In genomic region chr7:38382627-38383026, GRCh38 we compare ENCODE assay signal across 21 cellular contexts.
DNase-seq lines count a peak whose midpoint lies in the region; ATAC-seq and TF ChIP-seq lines count a peak whose summit lies in the region.
"Had no signal": no experiment of that assay in that cellular context is flagged by ENCODE, and none has a peak within 500 bp of the region (broad histone marks: within the 10 kb centered on the region; RNA-seq: fewer than 3 reads in every experiment).

No MANE protein-coding gene starts in this region.

- 0% methylated on average over 3 of the region's 3 CpGs for WGBS in mammary epithelial cell (ENCODE audit: low coverage, missing lambda C conversion rate)

- peak overlapping the region; percentile 65 for H3K27ac Mint-ChIP-seq in HFFc6
- H3K27ac Mint-ChIP-seq in stimulated activated memory B cell treated with anti-CD40 and anti-IgM and Interleukin-4, amounts not matched to agents 10 μg/mL and 1 μg/mL and 100 μg/mL, for 72 hours: no peak overlapping the region
- H3K27ac Mint-ChIP-seq: activated T-helper 17 cell treated with anti-CD3 and anti-CD28 coated beads, Interleukin-2, amount 50 U/mL, for 72 hours; T-cell had no signal

- H3K27ac ChIP-seq in mammary epithelial cell (ENCODE audit: insufficient read depth, low read depth, low read length): no peak overlapping the region
- H3K27ac ChIP-seq: adrenal gland, C4-2B, coronary artery, neutrophil, right lobe of liver, suprapubic skin had no signal

- no peaks in the 10 kb centered on the region for H3K36me3 ChIP-seq in mammary epithelial cell (ENCODE audit: insufficient read depth, low read length)
- H3K36me3 ChIP-seq: adrenal gland, neutrophil, right lobe of liver, suprapubic skin had no signal

- BruUV-seq in mammary epithelial cell (replicated peaks; lab: Mats Ljungman, UMichigan): no TSS peak

- dilution Hi-C loops in mammary epithelial cell (cut with HindIII; ENCODE audit: low sequenced_read_pairs): no loop called here

- no peaks in the 10 kb centered on the region for H3K4me1 ChIP-seq in mammary epithelial cell (ENCODE audit: insufficient read depth, low read length)
- H3K4me1 ChIP-seq: adrenal gland, right lobe of liver, suprapubic skin had no signal

- H3K27me3 Mint-ChIP-seq in HFFc6 (ENCODE audit: insufficient read depth): peaks cover 4% of the 10 kb centered on the region
- no peaks in the 10 kb centered on the region for H3K27me3 Mint-ChIP-seq in stimulated activated memory B cell treated with anti-CD40 and anti-IgM and Interleukin-4, amounts not matched to agents 10 μg/mL and 1 μg/mL and 100 μg/mL, for 72 hours
- H3K27me3 Mint-ChIP-seq: activated T-helper 17 cell treated with anti-CD3 and anti-CD28 coated beads, Interleukin-2, amount 50 U/mL, for 72 hours; T-cell had no signal

- no peaks in the 10 kb centered on the region for H3K9me3 Mint-ChIP-seq in HFFc6
- no peaks in the 10 kb centered on the region for H3K9me3 Mint-ChIP-seq in stimulated activated memory B cell treated with anti-CD40 and anti-IgM and Interleukin-4, amounts not matched to agents 10 μg/mL and 1 μg/mL and 100 μg/mL, for 72 hours
- H3K9me3 Mint-ChIP-seq: activated T-helper 17 cell treated with anti-CD3 and anti-CD28 coated beads, Interleukin-2, amount 50 U/mL, for 72 hours had no signal

- TF ChIP-seq CTCF in HFFc6 (IDR thresholded peaks at IDR 0.05) (no peak), mammary epithelial cell (conservative IDR thresholded peaks at IDR 0.05 in 1 of 2, IDR thresholded peaks at IDR 0.05 in 1 of 2; ENCODE audit: extremely low read depth in 1 of 2, insufficient read depth in 1 of 2, low read depth in 1 of 2, low read length in 2 of 2) (no peak)

- H3K9ac ChIP-seq in mammary epithelial cell (ENCODE audit: insufficient read depth, low read length): no peak overlapping the region

- H3K4me1 Mint-ChIP-seq in HFFc6 (ENCODE audit: low read depth): peaks cover 24% of the 10 kb centered on the region
- H3K4me1 Mint-ChIP-seq in stimulated activated memory B cell treated with anti-CD40 and anti-IgM and Interleukin-4, amounts not matched to agents 10 μg/mL and 1 μg/mL and 100 μg/mL, for 72 hours: no peaks in the 10 kb centered on the region
- H3K4me1 Mint-ChIP-seq: activated T-helper 17 cell treated with anti-CD3 and anti-CD28 coated beads, Interleukin-2, amount 50 U/mL, for 72 hours had no signal

- in situ Hi-C loops in mammary epithelial cell (cut with MboI; ENCODE audit: low sequenced_read_pairs in 2 of 2): no loop called here

- H3K9me3 ChIP-seq in mammary epithelial cell (replicated peaks; ENCODE audit: insufficient read depth, low read length): no peaks in the 10 kb centered on the region
- H3K9me3 ChIP-seq: neutrophil, right lobe of liver had no signal

- no peaks in the 10 kb centered on the region for H3K36me3 Mint-ChIP-seq in HFFc6 (ENCODE audit: low read depth)
- peaks cover 9% of the 10 kb centered on the region for H3K36me3 Mint-ChIP-seq in stimulated activated memory B cell treated with anti-CD40 and anti-IgM and Interleukin-4, amounts not matched to agents 10 μg/mL and 1 μg/mL and 100 μg/mL, for 72 hours

- no peak overlapping the region for H3K4me2 ChIP-seq in mammary epithelial cell (ENCODE audit: insufficient read depth, low read depth, low read length)

- no peak for ATAC-seq in stimulated activated memory B cell treated with anti-CD40 and anti-IgM and Interleukin-4, amounts not matched to agents 10 μg/mL and 1 μg/mL and 100 μg/mL, for 72 hours
- ATAC-seq: activated T-helper 17 cell treated with anti-CD3 and anti-CD28 coated beads, Interleukin-2, amount 50 U/mL, for 72 hours; right lobe of liver; T-cell had no signal

- no peaks in the 10 kb centered on the region for H4K20me1 ChIP-seq in mammary epithelial cell (ENCODE audit: insufficient read depth, low read length)

- DNase-seq in AG20443 (ENCODE audit: low spot score) (peak; percentile 82), HFFc6 (peak; percentile 73), mammary epithelial cell (peak; percentile 36), myocyte (ENCODE audit: low read depth) (peak; percentile 49), T-helper 2 cell (no peak), NCI-H1417 treated with DMSO at 0.1 percent for 48 hours (lab: John Stamatoyannopoulos, UW) (no peak)
- DNase-seq: activated CD8-positive, alpha-beta memory T cell treated with anti-CD3 and anti-CD28 coated beads for 24 hours; adrenal gland; erythroblast; midbrain; NCI-H2081 treated with DMSO at 0.1 percent for 48 hours; NCI-H774; right lobe of liver; stimulated activated CD4-positive, alpha-beta T cell treated with anti-CD3 and anti-CD28 coated beads, Interleukin-1b, Interleukin-23, amount 100 ng/mL, for 48 hours; T-cell had no signal

- no peaks in the 10 kb centered on the region for H3K27me3 ChIP-seq in mammary epithelial cell (ENCODE audit: insufficient read depth, low read length)
- H3K27me3 ChIP-seq: adrenal gland, neutrophil, right lobe of liver, suprapubic skin had no signal

- H3K4me3 ChIP-seq in mammary epithelial cell (replicated peaks in 1 of 3; ENCODE audit: insufficient read depth in 1 of 3, low read depth in 2 of 3, low read length in 3 of 3): no peak overlapping the region
- H3K4me3 ChIP-seq: adrenal gland, coronary artery, right lobe of liver, suprapubic skin had no signal

- H2AFZ ChIP-seq in mammary epithelial cell (ENCODE audit: low read depth, low read length): no peak overlapping the region

- intact Hi-C loops in mammary epithelial cell (cut with micrococcal nuclease): no loop called here

- CTCF ChIA-PET in mammary epithelial cell (lab: Charles Lee; ENCODE audit: low non-redundant PET): no interaction called here

- H3K4me3 Mint-ChIP-seq in HFFc6: 0 out of 2 replicates have a peak overlapping the region, but pooled peaks have one; percentile 37
- no peak overlapping the region for H3K4me3 Mint-ChIP-seq in stimulated activated memory B cell treated with anti-CD40 and anti-IgM and Interleukin-4, amounts not matched to agents 10 μg/mL and 1 μg/mL and 100 μg/mL, for 72 hours
- H3K4me3 Mint-ChIP-seq: activated T-helper 17 cell treated with anti-CD3 and anti-CD28 coated beads, Interleukin-2, amount 50 U/mL, for 72 hours; T-cell had no signal

- H3K79me2 ChIP-seq in mammary epithelial cell (ENCODE audit: insufficient read depth, low read length): no peaks in the 10 kb centered on the region

Comparison
In these comparisons a context has a peak if more than half of its experiments do, and no peak if none do; other contexts are left out.
1. DNase-seq: peak in AG20443 (single experiment), HFFc6 (single experiment), mammary epithelial cell (single experiment) and myocyte (single experiment); none in T-helper 2 cell (0 of 5) and NCI-H1417 treated with DMSO at 0.1 percent for 48 hours (single experiment).